ENCODE assay signal across 8 cellular contexts in genomic region chr11:59058120-59058917, GRCh38. TPM values are rescaled to one million over a fixed set of nuclear protein-coding genes. Genes with fewer than 3 reads are reported as not detected.
DNase-seq lines count a peak whose midpoint lies in the region; ATAC-seq, FAIRE-seq and TF ChIP-seq lines count a peak whose summit lies in the region.
"Not testable (repeated sequence)": the region's sequence is repeated elsewhere in the genome, so short reads cannot be mapped to it uniquely, and the experiment has no call there.

No MANE protein-coding gene starts in this region.

- not testable (repeated sequence) for H3K4me3 ChIP-seq in NB4 (ENCODE audit: low read depth, low read length); thyroid gland (replicated peaks in 1 of 3)
- peak overlapping the region in 2 of 4 donors; percentile 25 to 41 for H3K4me3 ChIP-seq in pancreas

- not testable (repeated sequence) for H3K9me3 Mint-ChIP-seq in activated naive CD8-positive, alpha-beta T cell treated with anti-CD3 and anti-CD28 coated beads for 36 hours

- not testable (repeated sequence) for H3K36me3 Mint-ChIP-seq in activated naive CD8-positive, alpha-beta T cell treated with anti-CD3 and anti-CD28 coated beads for 36 hours

- not testable (repeated sequence) for H3K9me3 ChIP-seq in pancreas, thyroid gland

- not testable (repeated sequence) for H3K36me3 ChIP-seq in pancreas, thyroid gland

- WGBS in pancreas, 2 donors = 2 to 3% methylated on average over 25 of the region's 25 CpGs
- WGBS in thyroid gland, 2 donors = 1% methylated on average over 25 of the region's 25 CpGs

- H3K27ac Mint-ChIP-seq in activated naive CD8-positive, alpha-beta T cell treated with anti-CD3 and anti-CD28 coated beads for 36 hours = not testable (repeated sequence)

- peaks cover 46% of the 10 kb centered on the region for H3K27me3 Mint-ChIP-seq in activated naive CD8-positive, alpha-beta T cell treated with anti-CD3 and anti-CD28 coated beads for 36 hours

- not testable (repeated sequence) for H3K4me1 Mint-ChIP-seq in activated naive CD8-positive, alpha-beta T cell treated with anti-CD3 and anti-CD28 coated beads for 36 hours

- DNase-seq in NB4 (ENCODE audit: low read depth) (peak; percentile 84), SKM-1 treated with dmso at 0.1 percent for 144 hours (lab: John Stamatoyannopoulos, UW; ENCODE audit: unreplicated experiment) (peak; percentile 74), cardiac septum (ENCODE audit: low spot score) (peak; percentile 84), pancreas (peak; percentile 74 to 100 (median 88)), thyroid gland (peak; percentile 32 to 53)
- DNase-seq in activated naive CD8-positive, alpha-beta T cell treated with anti-CD3 and anti-CD28 coated beads for 36 hours = peak; percentile 83

- peak; percentile 41 for TF ChIP-seq CTCF in GM12801 (IDR thresholded peaks at IDR 0.05; ENCODE audit: extremely low read depth, insufficient read length)
- peak; percentile 92 for TF ChIP-seq CTCF in NB4 (IDR thresholded peaks at IDR 0.05; ENCODE audit: low read depth, low read length)
- TF ChIP-seq CTCF in pancreas (IDR thresholded peaks at IDR 0.05) = peak; percentile 72 to 88 (median 86)
- peak in 5 of 6 experiments; percentile 16 to 70 (median 47) for TF ChIP-seq CTCF in thyroid gland (IDR thresholded peaks at IDR 0.05)

- ATAC-seq in HG02623 (IDR thresholded peaks at IDR 0.05; ENCODE audit: unreplicated experiment) = peak; percentile 91
- ATAC-seq in pancreas = peak; percentile 94 to 100 (median 99)

- peak overlapping the region; percentile 74 for H3K4me3 Mint-ChIP-seq in activated naive CD8-positive, alpha-beta T cell treated with anti-CD3 and anti-CD28 coated beads for 36 hours

- not testable (repeated sequence) for H3K27ac ChIP-seq in pancreas, thyroid gland

- intact Hi-C loops in cardiac septum (cut with DNase I) = loop anchor here (5.0 kb wide), 1 partner anchor 99 kb away; no protein-coding TSS in a partner anchor
- intact Hi-C loops in pancreas (cut with DNase I); thyroid gland (cut with DNase I): not testable (repeated sequence)

- not testable (repeated sequence) for H3K27me3 ChIP-seq in pancreas, thyroid gland

- not testable (repeated sequence) for FAIRE-seq in pancreas (lab: Jason Lieb, UNC)

- H3K4me1 ChIP-seq in pancreas, thyroid gland: not testable (repeated sequence)

- TF ChIP-seq POLR2A in NB4 (IDR thresholded peaks at IDR 0.05; ENCODE audit: extremely low read depth, insufficient read length); thyroid gland (IDR thresholded peaks at IDR 0.05): not testable (repeated sequence)

RNA-seq across cellular contexts. Expression of gene GLYATL1B, which starts 27.8 kb away (rescaled TPM):
- total RNA-seq in activated naive CD8-positive, alpha-beta T cell treated with anti-CD3 and anti-CD28 coated beads for 36 hours = not detected
- not detected for total RNA-seq in cardiac septum
- total RNA-seq in pancreas = not detected
- not detected for polyA plus RNA-seq in pancreas
- total RNA-seq in thyroid gland = not detected

RNA-seq across cellular contexts. Expression of gene FAM111B, which starts 48.7 kb away (rescaled TPM):
- total RNA-seq in activated naive CD8-positive, alpha-beta T cell treated with anti-CD3 and anti-CD28 coated beads for 36 hours = 10 to 100 TPM; 46.1 to 50.4 TPM
- total RNA-seq in cardiac septum (not detected), pancreas (under 1 TPM in 5 of 6 donors, not detected in 1; 0.12 to 0.73 (median 0.20) TPM), thyroid gland (under 1 TPM in 2 of 4 donors, not detected in 2; 0.22 to 0.67 TPM)
- polyA plus RNA-seq in pancreas = under 1 TPM; 0.05 to 0.15 TPM

Comparison
In these comparisons a context has a peak if more than half of its experiments do, and no peak if none do; other contexts are left out.
1. CTCF ChIP-seq: peak in every context shown above with its lines; median percentile 92 in NB4; 86 in pancreas; 47 in thyroid gland; 41 in GM12801.
2. RNA of gene FAM111B, which starts 48.7 kb away (total RNA-seq): 46.1 to 50.4 TPM in activated naive CD8-positive, alpha-beta T cell treated with anti-CD3 and anti-CD28 coated beads for 36 hours; 0.22 to 0.67 TPM in thyroid gland, 0.12 to 0.73 TPM in pancreas and not detected in cardiac septum (single experiment); every median in the first group is over 10 times any median in the second.
3. Peak in every context shown above with its lines, with median percentiles within 50 percentile points of each other: DNase-seq.